17 cellular contexts compared by ENCODE assay signal in genomic region chr2:232307854-232308253, GRCh38.
DNase-seq lines count a peak whose midpoint lies in the region; ATAC-seq, FAIRE-seq and TF ChIP-seq lines count a peak whose summit lies in the region.
"Had no signal": no experiment of that assay in that cellular context is flagged by ENCODE, and none has a peak within 500 bp of the region (broad histone marks: within the 10 kb centered on the region; RNA-seq: fewer than 3 reads in every experiment).

No MANE protein-coding gene starts in this region.

- ATAC-seq in CD4-positive, CD25-positive, alpha-beta regulatory T cell (ENCODE audit: low read depth in 2 of 2), result no peak
- no peak for ATAC-seq in T-cell (replicated peaks in 1 of 4)
- ATAC-seq in naive thymus-derived CD8-positive, alpha-beta T cell, result no peak
- ATAC-seq in activated CD8-positive, alpha-beta memory T cell treated with anti-CD3 and anti-CD28 coated beads, Interleukin-2, amount 10 ng/mL, durations not matched to agents 7 days and 5 days, result no peak

- H3K27ac Mint-ChIP-seq in activated CD4-positive, alpha-beta T cell treated with anti-CD3 and anti-CD28 coated beads, Interleukin-2, amount 10 ng/mL, durations not matched to agents 7 days and 5 days, result peak overlapping the region; percentile 52
- peak overlapping the region; percentile 5 to 95 (median 94) for H3K27ac Mint-ChIP-seq in CD4-positive, CD25-positive, alpha-beta regulatory T cell
- H3K27ac Mint-ChIP-seq in T-cell, result peak overlapping the region; percentile 93 to 95
- peak overlapping the region; percentile 89 to 97 (median 94) for H3K27ac Mint-ChIP-seq in naive thymus-derived CD8-positive, alpha-beta T cell
- no peak overlapping the region for H3K27ac Mint-ChIP-seq in activated CD8-positive, alpha-beta memory T cell treated with anti-CD3 and anti-CD28 coated beads, Interleukin-2, amount 10 ng/mL, durations not matched to agents 7 days and 5 days
- H3K27ac Mint-ChIP-seq: B cell had no signal

- FAIRE-seq in kidney (lab: Jason Lieb, UNC), result no peak
- FAIRE-seq: GM12892 had no signal

- H3K4me1 ChIP-seq in CD4-positive, CD25-positive, alpha-beta regulatory T cell (ENCODE audit: control insufficient read depth, insufficient read depth, low read length, poor library complexity, severe bottlenecking), result peaks cover 30% of the 10 kb centered on the region
- no peaks in the 10 kb centered on the region for H3K4me1 ChIP-seq in kidney (ENCODE audit: control insufficient read depth in 1 of 2, insufficient read depth in 1 of 2, low read depth in 1 of 2, low read length in 2 of 2)

- peaks cover 52% of the 10 kb centered on the region for H3K4me1 Mint-ChIP-seq in activated CD4-positive, alpha-beta T cell treated with anti-CD3 and anti-CD28 coated beads, Interleukin-2, amount 10 ng/mL, durations not matched to agents 7 days and 5 days
- H3K4me1 Mint-ChIP-seq in CD4-positive, CD25-positive, alpha-beta regulatory T cell, result peaks cover 27 to 56% (median 41%) of the 10 kb centered on the region in 4 donors
- H3K4me1 Mint-ChIP-seq in T-cell, result peaks cover 58 to 64% (median 59%) of the 10 kb centered on the region in 3 donors
- peaks cover 38 to 75% (median 70%) of the 10 kb centered on the region in 4 donors for H3K4me1 Mint-ChIP-seq in naive thymus-derived CD8-positive, alpha-beta T cell
- peaks cover 40% of the 10 kb centered on the region for H3K4me1 Mint-ChIP-seq in activated CD8-positive, alpha-beta memory T cell treated with anti-CD3 and anti-CD28 coated beads, Interleukin-2, amount 10 ng/mL, durations not matched to agents 7 days and 5 days
- H3K4me1 Mint-ChIP-seq: B cell had no signal

- H3K4me3 Mint-ChIP-seq in activated CD4-positive, alpha-beta T cell treated with anti-CD3 and anti-CD28 coated beads, Interleukin-2, amount 10 ng/mL, durations not matched to agents 7 days and 5 days, result no peak overlapping the region
- peak overlapping the region in 1 of 4 donors; percentile 43 for H3K4me3 Mint-ChIP-seq in CD4-positive, CD25-positive, alpha-beta regulatory T cell
- no peak overlapping the region for H3K4me3 Mint-ChIP-seq in T-cell
- H3K4me3 Mint-ChIP-seq in naive thymus-derived CD8-positive, alpha-beta T cell, result peak overlapping the region in 4 of 10 donors; percentile 46 to 82 (median 70)
- H3K4me3 Mint-ChIP-seq in activated CD8-positive, alpha-beta memory T cell treated with anti-CD3 and anti-CD28 coated beads, Interleukin-2, amount 10 ng/mL, durations not matched to agents 7 days and 5 days, result no peak overlapping the region
- H3K4me3 Mint-ChIP-seq: B cell had no signal

- POLR2A ChIA-PET in activated CD4-positive, alpha-beta T cell treated with anti-CD3 and anti-CD28 coated beads, Interleukin-2, amount 10 ng/mL, durations not matched to agents 7 days and 5 days (lab: Charles Lee), result no interaction called here
- POLR2A ChIA-PET in T-cell (lab: Charles Lee), result no interaction called here
- POLR2A ChIA-PET in naive thymus-derived CD8-positive, alpha-beta T cell (lab: Charles Lee), result interaction anchor here (0.6 to 6.9 kb wide), 8 partner anchors 8 to 1333 kb away, joined by 3 to 80 read pairs (median 16); no protein-coding TSS in a partner anchor

- intact Hi-C loops in kidney (cut with DNase I) (no loop called here), lower leg skin (cut with DNase I; ENCODE audit: low total_unique reads) (loop anchor here (10.0 kb wide), 1 partner anchor 283 kb away; no protein-coding TSS in a partner anchor)

- WGBS in lower leg skin, 2 donors, result 39 to 60% methylated on average over 3 of the region's 3 CpGs

- H3K27me3 ChIP-seq in CD4-positive, CD25-positive, alpha-beta regulatory T cell (ENCODE audit: control insufficient read depth, insufficient read depth, low read length), result no peaks in the 10 kb centered on the region

- no peak for TF ChIP-seq POLR2A in lower leg skin (IDR thresholded peaks at IDR 0.05)

- no peak for DNase-seq in activated CD4-positive, alpha-beta T cell treated with anti-CD3 and anti-CD28 coated beads, Interleukin-2, amount 10 ng/mL, durations not matched to agents 7 days and 5 days
- no peak for DNase-seq in activated CD4-positive, alpha-beta T cell treated with anti-CD3 and anti-CD28 coated beads for 4 hours
- no peak for DNase-seq in CD4-positive, CD25-positive, alpha-beta regulatory T cell
- DNase-seq in T-cell (no peak), kidney (no peak), lower leg skin (ENCODE audit: low spot score in 2 of 2) (no peak)
- DNase-seq in naive thymus-derived CD8-positive, alpha-beta T cell, result no peak
- no peak for DNase-seq in activated CD8-positive, alpha-beta memory T cell treated with anti-CD3 and anti-CD28 coated beads, Interleukin-2, amount 10 ng/mL, durations not matched to agents 7 days and 5 days
- DNase-seq: NCI-H1436, NCI-H2029 treated with DMSO at 0.1 percent for 48 hours, NCI-H510A, NCI-H774, PC-9 had no signal

- H3K9me3 Mint-ChIP-seq in activated CD4-positive, alpha-beta T cell treated with anti-CD3 and anti-CD28 coated beads, Interleukin-2, amount 10 ng/mL, durations not matched to agents 7 days and 5 days, result peaks cover 5% of the 10 kb centered on the region
- no peaks in the 10 kb centered on the region for H3K9me3 Mint-ChIP-seq in CD4-positive, CD25-positive, alpha-beta regulatory T cell
- H3K9me3 Mint-ChIP-seq in T-cell, result no peaks in the 10 kb centered on the region
- H3K9me3 Mint-ChIP-seq in naive thymus-derived CD8-positive, alpha-beta T cell, result peaks cover 0 to 4% (median 0%) of the 10 kb centered on the region in 9 donors
- H3K9me3 Mint-ChIP-seq in activated CD8-positive, alpha-beta memory T cell treated with anti-CD3 and anti-CD28 coated beads, Interleukin-2, amount 10 ng/mL, durations not matched to agents 7 days and 5 days (ENCODE audit: low read depth), result no peaks in the 10 kb centered on the region

- H3K36me3 Mint-ChIP-seq in activated CD4-positive, alpha-beta T cell treated with anti-CD3 and anti-CD28 coated beads, Interleukin-2, amount 10 ng/mL, durations not matched to agents 7 days and 5 days (ENCODE audit: low read depth), result peaks cover 36% of the 10 kb centered on the region
- peaks cover 36% of the 10 kb centered on the region for H3K36me3 Mint-ChIP-seq in CD4-positive, CD25-positive, alpha-beta regulatory T cell
- H3K36me3 Mint-ChIP-seq in T-cell, result peaks cover 25% of the 10 kb centered on the region
- peaks cover 10 to 21% (median 15%) of the 10 kb centered on the region in 3 donors for H3K36me3 Mint-ChIP-seq in naive thymus-derived CD8-positive, alpha-beta T cell
- peaks cover 11% of the 10 kb centered on the region for H3K36me3 Mint-ChIP-seq in activated CD8-positive, alpha-beta memory T cell treated with anti-CD3 and anti-CD28 coated beads, Interleukin-2, amount 10 ng/mL, durations not matched to agents 7 days and 5 days

- H3K9ac ChIP-seq in kidney (ENCODE audit: low read length in 2 of 2), result no peak overlapping the region

- no peak overlapping the region for H3K4me3 ChIP-seq in CD4-positive, CD25-positive, alpha-beta regulatory T cell (ENCODE audit: low read depth, low read length)
- H3K4me3 ChIP-seq in kidney (ENCODE audit: low read length in 2 of 2) (no peak overlapping the region), lower leg skin (ENCODE audit: low read depth, poor library complexity, severe bottlenecking) (no peak overlapping the region)
- H3K4me3 ChIP-seq: PC-9, SK-N-MC had no signal

- no peak overlapping the region for H3K27ac ChIP-seq in CD4-positive, CD25-positive, alpha-beta regulatory T cell (ENCODE audit: insufficient read depth, low read length, poor library complexity, severe bottlenecking)
- H3K27ac ChIP-seq in kidney (ENCODE audit: low read depth in 2 of 2, low read length in 2 of 2), result no peak overlapping the region
- H3K27ac ChIP-seq: 22Rv1, PC-9, SK-N-MC had no signal

- H3K27me3 Mint-ChIP-seq in activated CD4-positive, alpha-beta T cell treated with anti-CD3 and anti-CD28 coated beads, Interleukin-2, amount 10 ng/mL, durations not matched to agents 7 days and 5 days, result no peaks in the 10 kb centered on the region
- H3K27me3 Mint-ChIP-seq in CD4-positive, CD25-positive, alpha-beta regulatory T cell, result no peaks in the 10 kb centered on the region
- H3K27me3 Mint-ChIP-seq in T-cell, result no peaks in the 10 kb centered on the region
- no peaks in the 10 kb centered on the region for H3K27me3 Mint-ChIP-seq in naive thymus-derived CD8-positive, alpha-beta T cell
- H3K27me3 Mint-ChIP-seq in activated CD8-positive, alpha-beta memory T cell treated with anti-CD3 and anti-CD28 coated beads, Interleukin-2, amount 10 ng/mL, durations not matched to agents 7 days and 5 days, result no peaks in the 10 kb centered on the region
- H3K27me3 Mint-ChIP-seq: B cell had no signal

- no peak for TF ChIP-seq CTCF in kidney (IDR thresholded peaks at IDR 0.05; ENCODE audit: borderline replicate concordance, extremely low read depth, insufficient read depth)
- TF ChIP-seq CTCF in lower leg skin (IDR thresholded peaks at IDR 0.05), result no peak

- no peaks in the 10 kb centered on the region for H3K9me3 ChIP-seq in CD4-positive, CD25-positive, alpha-beta regulatory T cell (ENCODE audit: control insufficient read depth in 2 of 2, low read length in 2 of 2)
- peaks cover 0 to 6% of the 10 kb centered on the region in 2 donors for H3K9me3 ChIP-seq in kidney (ENCODE audit: control insufficient read depth in 1 of 2, low read length in 2 of 2)

- peaks cover 2% of the 10 kb centered on the region for H3K36me3 ChIP-seq in CD4-positive, CD25-positive, alpha-beta regulatory T cell (ENCODE audit: control insufficient read depth, insufficient read depth, low read length)
- no peaks in the 10 kb centered on the region for H3K36me3 ChIP-seq in kidney (ENCODE audit: control insufficient read depth in 1 of 2, insufficient read depth in 2 of 2, low read length in 2 of 2)

- CTCF ChIA-PET in activated CD4-positive, alpha-beta T cell treated with anti-CD3 and anti-CD28 coated beads, Interleukin-2, amount 10 ng/mL, durations not matched to agents 7 days and 5 days (lab: Charles Lee), result interaction anchor here (1.2 to 2.4 kb wide), 3 partner anchors 8 to 18 kb away, joined by 4 to 13 read pairs (median 4); no protein-coding TSS in a partner anchor
- CTCF ChIA-PET in T-cell (lab: Charles Lee), result interaction anchor here in 1 of 2 donors (1.1 to 2.2 kb wide), 4 partner anchors 8 to 379 kb away, joined by 3 to 8 read pairs (median 4); no protein-coding TSS in a partner anchor
- CTCF ChIA-PET in activated CD8-positive, alpha-beta memory T cell treated with anti-CD3 and anti-CD28 coated beads, Interleukin-2, amount 10 ng/mL, durations not matched to agents 7 days and 5 days (lab: Charles Lee), result interaction anchor here (0.9 to 2.4 kb wide), 7 partner anchors 7 to 24 kb away, joined by 3 to 11 read pairs (median 5); no protein-coding TSS in a partner anchor
